1 cellular context compared by ENCODE assay signal in the genomic region with DNA sequence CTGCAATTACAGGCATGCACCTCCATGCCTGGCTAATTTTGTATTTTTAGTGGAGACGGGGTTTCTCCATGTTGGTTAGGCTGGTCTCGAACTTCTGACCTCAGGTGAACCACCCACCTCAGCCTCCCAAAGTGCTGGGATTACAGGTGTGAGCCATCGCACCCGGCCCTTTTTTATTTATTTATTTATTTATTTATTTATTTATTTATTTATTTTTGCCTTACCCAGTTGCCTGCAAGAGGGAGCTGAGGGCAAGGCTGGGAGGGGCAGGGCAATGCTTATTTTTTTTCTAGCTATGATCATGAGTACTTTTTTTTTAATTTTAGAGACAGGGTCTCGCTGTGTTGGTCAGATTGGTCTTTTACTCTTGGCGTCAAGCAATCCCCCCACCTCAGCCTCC. TPM values are rescaled to one million over a fixed set of nuclear protein-coding genes. Genes with fewer than 3 reads are reported as not detected.
"Had no signal": no experiment of that assay in that cellular context is flagged by ENCODE, and none has a peak within 500 bp of the region (broad histone marks: within the 10 kb centered on the region; RNA-seq: fewer than 3 reads in every experiment).

No MANE protein-coding gene starts in this region.

RNA-seq across cellular contexts. Expression of a gene that starts 32.7 kb away (rescaled TPM):
- total RNA-seq: ascending aorta had no signal
